Comparison of ENCODE assay signal across 10 cellular contexts in genomic region chr21:46637952-46638746, GRCh38. TPM values are rescaled to one million over a fixed set of nuclear protein-coding genes. Genes with fewer than 3 reads are reported as not detected.
DNase-seq lines count a peak whose midpoint lies in the region; ATAC-seq, FAIRE-seq and TF ChIP-seq lines count a peak whose summit lies in the region.
"Had no signal": no experiment of that assay in that cellular context is flagged by ENCODE, and none has a peak within 500 bp of the region (broad histone marks: within the 10 kb centered on the region; RNA-seq: fewer than 3 reads in every experiment).

No MANE protein-coding gene starts in this region.

- H3K9me3 ChIP-seq in HEK293 (ENCODE audit: control insufficient read depth, insufficient read depth, low read depth, low read length) (no peaks in the 10 kb centered on the region), pancreas (no peaks in the 10 kb centered on the region), colonic mucosa (no peaks in the 10 kb centered on the region)

- H3K27me3 ChIP-seq in rectal smooth muscle tissue (ENCODE audit: control insufficient read depth, insufficient read depth, low read length) (no peaks in the 10 kb centered on the region), pancreas (no peaks in the 10 kb centered on the region), colonic mucosa (no peaks in the 10 kb centered on the region)

- WGBS in pancreas, 2 donors: 69 to 86% methylated on average over 3 of the region's 3 CpGs

- intact Hi-C loops in posterior cingulate gyrus (cut with DNase I): no loop called here
- intact Hi-C loops in pancreas (cut with DNase I): no loop called here
- intact Hi-C loops in colonic mucosa (cut with DNase I): no loop called here

- CTCF ChIA-PET in HEK293 (lab: Yijun Ruan, JAX): interaction anchor here (1.0 to 1.7 kb wide), 6 partner anchors 16 to 495 kb away, joined by 3 to 5 read pairs (median 4); no protein-coding TSS in a partner anchor

- no peak overlapping the region for H3K9ac ChIP-seq in rectal smooth muscle tissue (ENCODE audit: low read length)
- no peak overlapping the region for H3K9ac ChIP-seq in colonic mucosa (ENCODE audit: low read depth in 2 of 2, low read length in 2 of 2)

- peak overlapping the region; percentile 78 for H3K27ac Mint-ChIP-seq in T-helper 2 cell treated with Interferon-gamma antibody and Interleukin-4, amounts not matched to agents 5 μg/mL and 100 μg/mL, for 36 hours
- H3K27ac Mint-ChIP-seq in endothelial cell (ENCODE audit: unreplicated experiment): no peak overlapping the region

- no peaks in the 10 kb centered on the region for H3K27me3 Mint-ChIP-seq in T-helper 2 cell treated with Interferon-gamma antibody and Interleukin-4, amounts not matched to agents 5 μg/mL and 100 μg/mL, for 36 hours (ENCODE audit: low read depth)
- peaks cover 2% of the 10 kb centered on the region for H3K27me3 Mint-ChIP-seq in endothelial cell (ENCODE audit: unreplicated experiment)

- FAIRE-seq in pancreas (lab: Jason Lieb, UNC): no peak
- FAIRE-seq: H54 had no signal

- H3K4me1 ChIP-seq in HEK293 (ENCODE audit: control insufficient read depth, insufficient read depth, low read length): peaks cover 10% of the 10 kb centered on the region; the same call in 1 of the 2 replicates
- H3K4me1 ChIP-seq in rectal smooth muscle tissue (ENCODE audit: control insufficient read depth, insufficient read depth, low read length): peaks cover 15% of the 10 kb centered on the region
- peaks cover 5 to 22% (median 19%) of the 10 kb centered on the region in 3 donors for H3K4me1 ChIP-seq in pancreas
- no peaks in the 10 kb centered on the region for H3K4me1 ChIP-seq in colonic mucosa

- peaks cover 57% of the 10 kb centered on the region for H3K4me1 Mint-ChIP-seq in T-helper 2 cell treated with Interferon-gamma antibody and Interleukin-4, amounts not matched to agents 5 μg/mL and 100 μg/mL, for 36 hours (ENCODE audit: low read depth)
- H3K4me1 Mint-ChIP-seq in endothelial cell (ENCODE audit: unreplicated experiment): peaks cover 42% of the 10 kb centered on the region

- no peak for TF ChIP-seq CTCF in HEK293 (tag by site-specific recombination; IDR thresholded peaks at IDR 0.05)
- TF ChIP-seq CTCF in endothelial cell (IDR thresholded peaks at IDR 0.05; ENCODE audit: unreplicated experiment): no peak
- TF ChIP-seq CTCF in pancreas (IDR thresholded peaks at IDR 0.05): no peak
- TF ChIP-seq CTCF in colonic mucosa (IDR thresholded peaks at IDR 0.05): no peak

- H3K4me3 ChIP-seq in HEK293 (ENCODE audit: low read depth, low read length): no peak overlapping the region
- peak overlapping the region; percentile 25 for H3K4me3 ChIP-seq in rectal smooth muscle tissue (ENCODE audit: low read length)
- no peak overlapping the region for H3K4me3 ChIP-seq in pancreas
- H3K4me3 ChIP-seq in colonic mucosa: no peak overlapping the region

- no peaks in the 10 kb centered on the region for H3K9me3 Mint-ChIP-seq in T-helper 2 cell treated with Interferon-gamma antibody and Interleukin-4, amounts not matched to agents 5 μg/mL and 100 μg/mL, for 36 hours
- H3K9me3 Mint-ChIP-seq in endothelial cell (ENCODE audit: unreplicated experiment): no peaks in the 10 kb centered on the region

- H3K36me3 Mint-ChIP-seq in T-helper 2 cell treated with Interferon-gamma antibody and Interleukin-4, amounts not matched to agents 5 μg/mL and 100 μg/mL, for 36 hours (ENCODE audit: low read depth): peaks cover 40% of the 10 kb centered on the region
- H3K36me3 Mint-ChIP-seq in endothelial cell (ENCODE audit: low read depth, unreplicated experiment): peaks cover 19% of the 10 kb centered on the region

- peaks cover 15 to 18% of the 10 kb centered on the region in 2 experiments for H3K36me3 ChIP-seq in HEK293 (ENCODE audit: control insufficient read depth in 2 of 2, insufficient read depth in 1 of 2, low read length in 2 of 2)
- H3K36me3 ChIP-seq in rectal smooth muscle tissue (ENCODE audit: control insufficient read depth, insufficient read depth, low read length): peaks cover 4% of the 10 kb centered on the region
- no peaks in the 10 kb centered on the region for H3K36me3 ChIP-seq in pancreas
- H3K36me3 ChIP-seq in colonic mucosa: no peaks in the 10 kb centered on the region

- H3K27ac ChIP-seq in HEK293 (ENCODE audit: extremely low read depth, low read depth, low read length): no peak overlapping the region
- peak overlapping the region; percentile 3 for H3K27ac ChIP-seq in rectal smooth muscle tissue (ENCODE audit: low read depth, low read length)
- H3K27ac ChIP-seq in pancreas: no peak overlapping the region
- no peak overlapping the region for H3K27ac ChIP-seq in colonic mucosa

- POLR2A ChIA-PET in HEK293 (lab: Yijun Ruan, JAX): no interaction called here

- H3K4me3 Mint-ChIP-seq in T-helper 2 cell treated with Interferon-gamma antibody and Interleukin-4, amounts not matched to agents 5 μg/mL and 100 μg/mL, for 36 hours: peak overlapping the region; percentile 75
- H3K4me3 Mint-ChIP-seq in endothelial cell (ENCODE audit: unreplicated experiment): peak overlapping the region; percentile 31

- DNase-seq in T-helper 2 cell treated with Interferon-gamma antibody and Interleukin-4, amounts not matched to agents 5 μg/mL and 100 μg/mL, for 36 hours (ENCODE audit: low spot score): no peak
- no peak for DNase-seq in endothelial cell (ENCODE audit: low spot score)
- DNase-seq in NCI-H446 (lab: John Stamatoyannopoulos, UW): no peak
- no peak for DNase-seq in posterior cingulate gyrus
- DNase-seq in pancreas: no peak
- no peak for DNase-seq in colonic mucosa
- DNase-seq: NCI-H69 had no signal

- no peak for ATAC-seq in pancreas

TF ChIP-seq in HEK293, 187 proteins besides CTCF, POLR2A, EP300 and RAD21:
- TF ChIP-seq ZNF704 (tag by site-specific recombination; IDR thresholded peaks at IDR 0.05) (no peak), OSR2 (tag by site-specific recombination; IDR thresholded peaks at IDR 0.05) (peak; percentile 65; the same call in 1 of the 2 replicates), ZNF335 (tag by site-specific recombination; conservative IDR thresholded peaks at IDR 0.05) (no peak), ZNF677 (tag by site-specific recombination; IDR thresholded peaks at IDR 0.05) (no peak), ZNF394 (tag by site-specific recombination; IDR thresholded peaks at IDR 0.05; ENCODE audit: borderline replicate concordance) (no peak), ZNF544 (tag by site-specific recombination; IDR thresholded peaks at IDR 0.05) (no peak), ZNF423 (tag by site-specific recombination; IDR thresholded peaks at IDR 0.05) (no peak), ELK4 (IDR thresholded peaks at IDR 0.05; ENCODE audit: borderline replicate concordance, low read depth, low read length) (no peak), PRDM6 (tag by site-specific recombination; IDR thresholded peaks at IDR 0.05) (peak; percentile 28; the same call in 1 of the 2 replicates), ZNF174 (tag by site-specific recombination; IDR thresholded peaks at IDR 0.05) (no peak), MZF1 (tag by site-specific recombination; IDR thresholded peaks at IDR 0.05; ENCODE audit: borderline replicate concordance) (peak; percentile 98; the same call in 1 of the 2 replicates), SCRT2 (tag by site-specific recombination; IDR thresholded peaks at IDR 0.05) (peak; percentile 78), ZBTB7A (tag by site-specific recombination; IDR thresholded peaks at IDR 0.05; ENCODE audit: low read depth) (no peak)

RNA-seq across cellular contexts. Expression of gene PRMT2, which starts 2.7 kb away (rescaled TPM):
- total RNA-seq in endothelial cell (ENCODE audit: unreplicated experiment) (151 TPM), pancreas (10 to 100 TPM; 17.9 to 54.9 (median 23.6) TPM), colonic mucosa (10 to 100 TPM; 60.9 to 67.8 TPM)
- 10 to 100 TPM; 29.3 to 56.9 TPM for polyA plus RNA-seq in pancreas

RNA-seq across cellular contexts. Expression of gene S100B, which starts 33.3 kb away (rescaled TPM):
- total RNA-seq in endothelial cell (ENCODE audit: unreplicated experiment): 0.54 TPM
- 1 to 10 TPM in 3 of 6 donors, under 1 TPM in 3; 0.46 to 4.7 (median 0.85) TPM for total RNA-seq in pancreas
- 10 to 100 TPM in 1 of 2 donors, 1 to 10 TPM in 1; 3.5 to 10.8 TPM for polyA plus RNA-seq in pancreas
- 1 to 10 TPM; 3.3 to 8.2 TPM for total RNA-seq in colonic mucosa
